In the genomic region with DNA sequence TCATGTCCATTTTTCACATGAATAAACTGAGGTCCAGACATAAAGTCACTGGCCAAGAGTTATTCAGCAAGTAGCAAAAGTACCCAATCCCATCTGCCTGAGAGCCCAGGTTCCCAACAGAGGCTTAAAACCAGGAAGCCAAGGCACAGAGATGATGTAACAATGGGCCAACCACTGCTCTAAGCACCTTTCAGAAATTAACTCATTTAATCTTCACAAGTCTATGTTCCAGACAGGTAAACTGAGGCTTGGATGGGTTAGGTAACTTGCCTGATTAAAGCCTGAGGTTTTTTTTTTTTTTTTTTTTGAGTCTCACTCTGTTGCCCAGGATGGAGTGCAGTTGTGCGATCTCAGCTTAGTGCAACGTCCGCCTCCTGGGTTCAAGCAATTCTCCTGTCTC, we compare ENCODE assay signal across 27 cellular contexts. TPM values are rescaled to one million over a fixed set of nuclear protein-coding genes. Genes with fewer than 3 reads are reported as not detected.
"Had no signal": no experiment of that assay in that cellular context is flagged by ENCODE, and none has a peak within 500 bp of the region (broad histone marks: within the 10 kb centered on the region; RNA-seq: fewer than 3 reads in every experiment).

No MANE protein-coding gene starts in this region.

- H3K27ac Mint-ChIP-seq: stimulated activated naive B cell treated with anti-CD40 and anti-IgM and Interleukin-4, amounts not matched to agents 10 μg/mL and 1 μg/mL and 100 μg/mL, for 72 hours had no signal

- DNase-seq: cortex of kidney; dorsolateral prefrontal cortex; effector CD8-positive, alpha-beta T cell; heart right ventricle; hypothalamus; kidney glomerular epithelial cell; mesendoderm; naive thymus-derived CD4-positive, alpha-beta T cell; nephron progenitor cell; spleen; stimulated activated CD4-positive, alpha-beta T cell treated with anti-CD3 and anti-CD28 coated beads, Interleukin-15, amount 100 ng/mL, for 24 hours; stimulated activated CD4-positive, alpha-beta T cell treated with anti-CD3 and anti-CD28 coated beads, Interleukin-1b, Interleukin-23, amount 100 ng/mL, for 48 hours; stimulated activated CD4-positive, alpha-beta T cell treated with anti-CD3 and anti-CD28 coated beads, Interleukin-4, amount 100 ng/mL, for 4 hours; stimulated activated naive B cell treated with anti-CD40 and anti-IgM and Interleukin-4, amounts not matched to agents 10 μg/mL and 1 μg/mL and 100 μg/mL, for 72 hours; trophoblast cell had no signal

- H3K4me3 Mint-ChIP-seq: naive thymus-derived CD4-positive, alpha-beta T cell; nephron progenitor cell; stimulated activated naive B cell treated with anti-CD40 and anti-IgM and Interleukin-4, amounts not matched to agents 10 μg/mL and 1 μg/mL and 100 μg/mL, for 72 hours had no signal

- H3K9me3 Mint-ChIP-seq: naive thymus-derived CD4-positive, alpha-beta T cell; nephron progenitor cell had no signal

- ATAC-seq: heart right ventricle; naive thymus-derived CD4-positive, alpha-beta T cell; sciatic nerve; stimulated activated naive B cell treated with anti-CD40 and anti-IgM and Interleukin-4, amounts not matched to agents 10 μg/mL and 1 μg/mL and 100 μg/mL, for 72 hours had no signal

- H3K27me3 Mint-ChIP-seq: naive thymus-derived CD4-positive, alpha-beta T cell; stimulated activated naive B cell treated with anti-CD40 and anti-IgM and Interleukin-4, amounts not matched to agents 10 μg/mL and 1 μg/mL and 100 μg/mL, for 72 hours had no signal

RNA-seq across cellular contexts. Expression of a gene that starts 59.3 kb away (rescaled TPM):
- total RNA-seq: dorsolateral prefrontal cortex; esophagus mucosa; fibroblast of lung; frontal cortex; glomerular endothelial cell; heart right ventricle; liver; lung microvascular endothelial cell; mononuclear cell; naive thymus-derived CD4-positive, alpha-beta T cell; omental fat pad; prostate gland; renal cortical epithelial cell; sciatic nerve; skeletal muscle tissue; spleen had no signal
